In the genomic region with DNA sequence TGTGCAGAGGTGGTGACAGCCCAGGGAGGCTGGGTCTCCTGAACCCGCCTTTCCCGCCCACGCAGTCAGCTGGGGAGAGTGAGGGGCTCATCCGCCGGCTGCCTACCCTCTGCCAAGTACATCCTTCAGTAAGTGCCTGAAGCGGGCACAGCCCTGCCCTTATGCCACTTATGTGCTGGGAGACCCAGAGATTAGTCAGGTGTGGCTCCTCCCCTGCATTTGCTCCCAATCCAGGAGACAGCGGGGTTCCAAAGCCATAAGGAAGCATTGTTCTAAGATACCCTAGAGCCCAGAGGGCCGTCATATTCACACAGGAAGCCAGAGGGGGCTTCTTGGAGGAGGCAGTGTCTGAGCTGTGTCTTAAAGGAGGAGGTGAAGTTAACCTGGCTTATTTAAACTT, we compare ENCODE assay signal across 13 cellular contexts. TPM values are rescaled to one million over a fixed set of nuclear protein-coding genes. Genes with fewer than 3 reads are reported as not detected.
DNase-seq lines count a peak whose midpoint lies in the region; ATAC-seq and TF ChIP-seq lines count a peak whose summit lies in the region.
"Had no signal": no experiment of that assay in that cellular context is flagged by ENCODE, and none has a peak within 500 bp of the region (broad histone marks: within the 10 kb centered on the region; RNA-seq: fewer than 3 reads in every experiment).

No MANE protein-coding gene starts in this region.

- H3K9me3 ChIP-seq in thyroid gland = no peaks in the 10 kb centered on the region
- H3K9me3 ChIP-seq: testis had no signal

- WGBS in thyroid gland, 2 donors = 18 to 25% methylated on average over 7 to 8 of the region's 8 CpGs

- H3K27ac ChIP-seq in foreskin keratinocyte (no peak overlapping the region), thyroid gland (no peak overlapping the region)
- H3K27ac ChIP-seq: brain microvascular endothelial cell, testis had no signal

- DNase-seq in NCI-H748 (lab: John Stamatoyannopoulos, UW; ENCODE audit: unreplicated experiment) (peak; percentile 24), NCI-H748 treated with DMSO at 0.1 percent for 48 hours (lab: John Stamatoyannopoulos, UW) (no peak), NCI-H345 treated with DMSO at 0.1 percent for 48 hours (lab: John Stamatoyannopoulos, UW; ENCODE audit: unreplicated experiment) (peak; percentile 53), foreskin keratinocyte (no peak), thyroid gland (peak; percentile 57 to 82), DMS153 treated with DMSO at 0.1 percent for 48 hours (lab: John Stamatoyannopoulos, UW; ENCODE audit: unreplicated experiment) (no peak)
- DNase-seq: activated CD4-positive, CD25-positive, alpha-beta regulatory T cell; brain microvascular endothelial cell; CD8-positive, alpha-beta memory T cell; effector CD4-positive, alpha-beta T cell; testis had no signal

- TF ChIP-seq CTCF in foreskin keratinocyte (conservative IDR thresholded peaks at IDR 0.05) (no peak), thyroid gland (IDR thresholded peaks at IDR 0.05) (no peak)

- peak; percentile 40 for ATAC-seq in foreskin keratinocyte
- ATAC-seq in GM21576 (IDR thresholded peaks at IDR 0.05; ENCODE audit: unreplicated experiment) = no peak
- ATAC-seq in HG02938 (IDR thresholded peaks at IDR 0.05; ENCODE audit: unreplicated experiment) = no peak

- H3K4me1 ChIP-seq in foreskin keratinocyte (no peaks in the 10 kb centered on the region), thyroid gland (peaks cover 7 to 23% of the 10 kb centered on the region in 2 donors)
- H3K4me1 ChIP-seq: testis had no signal

- no peak overlapping the region for H3K4me3 ChIP-seq in thyroid gland (replicated peaks in 1 of 3)
- H3K4me3 ChIP-seq: testis had no signal

- intact Hi-C loops in thyroid gland (cut with DNase I) = no loop called here

- no peaks in the 10 kb centered on the region for H3K27me3 ChIP-seq in foreskin keratinocyte
- no peaks in the 10 kb centered on the region for H3K27me3 ChIP-seq in thyroid gland
- H3K27me3 ChIP-seq: brain microvascular endothelial cell, testis had no signal

- no peaks in the 10 kb centered on the region for H3K36me3 ChIP-seq in thyroid gland
- H3K36me3 ChIP-seq: brain microvascular endothelial cell had no signal

- TF ChIP-seq POLR2A in thyroid gland (IDR thresholded peaks at IDR 0.05) = no peak

RNA-seq across cellular contexts. Expression of gene PPP6R3, which starts 5.8 kb away (rescaled TPM):
- total RNA-seq in foreskin keratinocyte (77.8 and 81.4 TPM in 2 replicates), thyroid gland (100 to 1,000 TPM; 238 to 334 (median 268) TPM)
- polyA plus RNA-seq in foreskin keratinocyte = 15.0 and 17.7 TPM in 2 replicates

Comparison
In these comparisons a context has a peak if more than half of its experiments do, and no peak if none do; other contexts are left out.
1. DNase-seq: peak in NCI-H748 (single experiment), NCI-H345 treated with DMSO at 0.1 percent for 48 hours (single experiment) and thyroid gland (2 of 2); none in NCI-H748 treated with DMSO at 0.1 percent for 48 hours (single experiment), foreskin keratinocyte (0 of 2) and DMS153 treated with DMSO at 0.1 percent for 48 hours (single experiment).